Comparison of ENCODE assay signal across 1 cellular context in the genomic region with DNA sequence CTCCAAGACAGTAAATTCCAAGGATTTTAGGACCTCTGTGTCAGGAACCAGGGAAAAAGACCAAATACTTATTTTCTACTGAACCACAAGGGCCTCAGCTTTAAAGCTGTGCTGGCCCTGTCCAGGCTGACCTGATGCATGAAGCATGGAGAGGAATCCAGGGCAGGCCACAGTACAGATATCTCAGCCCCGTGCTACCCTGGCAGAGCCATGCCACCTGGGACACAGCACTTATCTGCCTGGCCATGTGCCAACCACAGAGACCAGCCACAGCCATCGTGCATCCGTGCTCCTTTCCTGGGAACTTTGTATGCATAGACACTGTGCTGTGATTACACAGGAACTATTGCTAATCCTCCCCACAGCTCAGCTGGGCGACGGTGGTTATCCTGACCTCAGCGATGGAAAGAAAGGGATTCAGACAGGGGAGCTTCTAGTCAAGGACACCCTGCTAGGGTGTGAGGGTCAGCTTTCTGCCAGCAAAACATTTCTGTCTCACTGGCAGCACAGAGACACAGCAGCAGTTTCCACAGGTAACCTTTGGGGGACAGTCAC.
TF ChIP-seq lines count a peak whose summit lies in the region.

No MANE protein-coding gene starts in this region.

TF ChIP-seq in GM23338, 12 proteins besides CTCF, POLR2A, EP300 and RAD21 (continued from another document):
- TF ChIP-seq ZNF462 (CRISPR knock-in tag; IDR thresholded peaks at IDR 0.05) (no peak), POLR2AphosphoS5 (IDR thresholded peaks at IDR 0.05; ENCODE audit: low read depth) (no peak), STAT1 (IDR thresholded peaks at IDR 0.05; ENCODE audit: unreplicated experiment) (no peak), CREB1 (CRISPR knock-in tag; IDR thresholded peaks at IDR 0.05; ENCODE audit: low read depth) (no peak), NANOG (IDR thresholded peaks at IDR 0.05; ENCODE audit: borderline replicate concordance) (no peak), ZNF331 (CRISPR knock-in tag; IDR thresholded peaks at IDR 0.05; ENCODE audit: low read depth) (no peak), JUNB (IDR thresholded peaks at IDR 0.05; ENCODE audit: unreplicated experiment) (no peak)
TF ChIP-seq in GM23338: peak in this region for 0.
